ENCODE assay signal across 8 cellular contexts in genomic region chr10:102917314-102917961, GRCh38. TPM values are rescaled to one million over a fixed set of nuclear protein-coding genes. Genes with fewer than 3 reads are reported as not detected.
DNase-seq lines count a peak whose midpoint lies in the region; ATAC-seq lines count a peak whose summit lies in the region.

No MANE protein-coding gene starts in this region.

- peak overlapping the region; percentile 41 for H3K27ac ChIP-seq in epithelial cell of prostate

- DNase-seq in AML-193 (lab: John Stamatoyannopoulos, UW): peak; percentile 51 to 77
- peak; percentile 58 for DNase-seq in NOMO-1 treated with DMSO at 0.1 percent for 48 hours (lab: John Stamatoyannopoulos, UW; ENCODE audit: unreplicated experiment)
- peak; percentile 76 for DNase-seq in activated T-cell treated with anti-CD3 and anti-CD28 coated beads for 1 hour (ENCODE audit: low read depth)
- peak; percentile 10 for DNase-seq in epithelial cell of prostate (ENCODE audit: low read depth, low spot score)
- peak; percentile 85 for DNase-seq in mucosa of gallbladder (ENCODE audit: low spot score)
- DNase-seq in stimulated activated CD8-positive, alpha-beta memory T cell treated with anti-CD3 and anti-CD28 coated beads, Interleukin-2, amount 100 ng/mL, for 1 hour (ENCODE audit: low read depth in 2 of 2): peak; percentile 60 to 70

- peak; percentile 24 for ATAC-seq in GM19025 (IDR thresholded peaks at IDR 0.05; ENCODE audit: low read depth, unreplicated experiment)
- ATAC-seq in HG03342 (IDR thresholded peaks at IDR 0.05; ENCODE audit: unreplicated experiment): peak; percentile 37

RNA-seq across cellular contexts. Expression of gene CNNM2, which starts 0.7 kb away (rescaled TPM):
- 33.0 TPM for total RNA-seq in mucosa of gallbladder

RNA-seq across cellular contexts. Expression of gene AS3MT, which starts 48.2 kb away (rescaled TPM):
- 5.4 TPM for total RNA-seq in mucosa of gallbladder

Comparison
In these comparisons a context has a peak if more than half of its experiments do, and no peak if none do; other contexts are left out.
1. Peak in every context shown above with its lines: DNase-seq, ATAC-seq and H3K27ac ChIP-seq.
2. DNase-seq: peak in every context shown above with its lines; median percentile 85 in mucosa of gallbladder; 76 in activated T-cell treated with anti-CD3 and anti-CD28 coated beads for 1 hour; 65 in stimulated activated CD8-positive, alpha-beta memory T cell treated with anti-CD3 and anti-CD28 coated beads, Interleukin-2, amount 100 ng/mL, for 1 hour; 64 in AML-193; 58 in NOMO-1 treated with DMSO at 0.1 percent for 48 hours; 10 in epithelial cell of prostate.